19 cellular contexts compared by ENCODE assay signal in the genomic region with DNA sequence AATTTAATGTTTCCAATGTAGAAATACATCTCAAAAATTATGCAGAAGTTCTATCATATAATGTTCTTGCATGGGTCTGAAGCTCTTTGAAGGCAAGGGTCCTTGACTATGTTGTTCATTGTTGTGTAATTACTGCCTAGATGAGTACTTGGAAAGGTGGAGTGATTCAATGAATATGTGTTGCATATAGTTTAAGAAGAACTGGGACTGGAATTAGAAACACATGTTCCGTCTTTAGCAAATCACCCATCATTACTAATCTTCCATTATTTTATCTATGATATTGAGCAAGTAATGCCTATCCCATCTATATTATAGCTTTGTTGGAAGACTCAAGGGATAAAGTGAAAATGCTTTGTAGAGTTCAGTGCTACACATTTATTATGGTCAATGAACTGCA.
"Had no signal": no experiment of that assay in that cellular context is flagged by ENCODE, and none has a peak within 500 bp of the region (broad histone marks: within the 10 kb centered on the region; RNA-seq: fewer than 3 reads in every experiment).

No MANE protein-coding gene starts in this region.

- H3K36me3 Mint-ChIP-seq: naive thymus-derived CD4-positive, alpha-beta T cell; stimulated activated effector memory CD8-positive, alpha-beta T cell treated with anti-CD3 and anti-CD28 coated beads, Interleukin-12 subunit alpha, Interleukin-12 subunit beta, amount 100 ng/mL, for 72 hours had no signal

- DNase-seq: activated CD4-positive, CD25-positive, alpha-beta regulatory T cell treated with anti-CD3 and anti-CD28 coated beads, Interleukin-2, amount 50 U/mL, for 72 hours; activated effector memory CD4-positive, alpha-beta T cell treated with anti-CD3 and anti-CD28 coated beads, Interleukin-2, amount 50 U/mL, for 16 hours; activated naive CD4-positive, alpha-beta T cell treated with anti-CD3 and anti-CD28 coated beads, Interleukin-2, amount 50 U/mL, for 16 hours; activated T-cell treated with anti-CD3 and anti-CD28 coated beads, Interleukin-2, amount 50 U/mL, for 72 hours; cortex of kidney; hippocampal formation; left lung; mucosa of descending colon; naive thymus-derived CD4-positive, alpha-beta T cell; stimulated activated CD4-positive, alpha-beta T cell treated with anti-CD3 and anti-CD28 coated beads, Interleukin-4, amount 100 ng/mL, for 1 hour; upper lobe of left lung had no signal

- H3K4me1 Mint-ChIP-seq: naive thymus-derived CD4-positive, alpha-beta T cell; stimulated activated effector memory CD8-positive, alpha-beta T cell treated with anti-CD3 and anti-CD28 coated beads, Interleukin-12 subunit alpha, Interleukin-12 subunit beta, amount 100 ng/mL, for 72 hours had no signal

- H3K27ac ChIP-seq: prostate gland, right atrium auricular region, thoracic aorta, upper lobe of left lung, VCaP had no signal

- H3K36me3 ChIP-seq: breast epithelium, left lung, prostate gland, right atrium auricular region, thoracic aorta, upper lobe of left lung had no signal

- H3K4me1 ChIP-seq: breast epithelium, left lung, prostate gland, upper lobe of left lung had no signal

- H3K4me3 Mint-ChIP-seq: activated T-cell treated with anti-CD3 and anti-CD28 coated beads, Interleukin-2, amount 50 U/mL, for 72 hours; naive thymus-derived CD4-positive, alpha-beta T cell; stimulated activated effector memory CD8-positive, alpha-beta T cell treated with anti-CD3 and anti-CD28 coated beads, Interleukin-12 subunit alpha, Interleukin-12 subunit beta, amount 100 ng/mL, for 72 hours; T-helper 1 cell treated with Interleukin-12 subunit alpha and Interleukin-12 subunit beta and Interleukin-4 antibody, amounts not matched to agents 30 μg/mL and 1 μg/mL, for 36 hours had no signal

- H3K9me3 ChIP-seq: breast epithelium, left lung, mucosa of descending colon, prostate gland, right atrium auricular region, thoracic aorta, upper lobe of left lung had no signal

- H3K4me3 ChIP-seq: breast epithelium, left lung, mucosa of descending colon, prostate gland, right atrium auricular region, skin epidermis, thoracic aorta, upper lobe of left lung had no signal

- ATAC-seq: activated T-cell treated with anti-CD3 and anti-CD28 coated beads, Interleukin-2, amount 50 U/mL, for 72 hours; mucosa of descending colon; naive thymus-derived CD4-positive, alpha-beta T cell; stimulated activated effector memory CD8-positive, alpha-beta T cell treated with anti-CD3 and anti-CD28 coated beads, Interleukin-12 subunit alpha, Interleukin-12 subunit beta, amount 100 ng/mL, for 72 hours had no signal

- H3K9me3 Mint-ChIP-seq: activated T-cell treated with anti-CD3 and anti-CD28 coated beads, Interleukin-2, amount 50 U/mL, for 72 hours; stimulated activated effector memory CD8-positive, alpha-beta T cell treated with anti-CD3 and anti-CD28 coated beads, Interleukin-12 subunit alpha, Interleukin-12 subunit beta, amount 100 ng/mL, for 72 hours; T-helper 1 cell treated with Interleukin-12 subunit alpha and Interleukin-12 subunit beta and Interleukin-4 antibody, amounts not matched to agents 30 μg/mL and 1 μg/mL, for 36 hours had no signal

- H3K27ac Mint-ChIP-seq: activated T-cell treated with anti-CD3 and anti-CD28 coated beads, Interleukin-2, amount 50 U/mL, for 72 hours; naive thymus-derived CD4-positive, alpha-beta T cell; stimulated activated effector memory CD8-positive, alpha-beta T cell treated with anti-CD3 and anti-CD28 coated beads, Interleukin-12 subunit alpha, Interleukin-12 subunit beta, amount 100 ng/mL, for 72 hours; T-helper 1 cell treated with Interleukin-12 subunit alpha and Interleukin-12 subunit beta and Interleukin-4 antibody, amounts not matched to agents 30 μg/mL and 1 μg/mL, for 36 hours had no signal

- H3K27me3 ChIP-seq: breast epithelium, left lung, right atrium auricular region, upper lobe of left lung had no signal
